ENCODE assay signal across 8 cellular contexts in the genomic region with DNA sequence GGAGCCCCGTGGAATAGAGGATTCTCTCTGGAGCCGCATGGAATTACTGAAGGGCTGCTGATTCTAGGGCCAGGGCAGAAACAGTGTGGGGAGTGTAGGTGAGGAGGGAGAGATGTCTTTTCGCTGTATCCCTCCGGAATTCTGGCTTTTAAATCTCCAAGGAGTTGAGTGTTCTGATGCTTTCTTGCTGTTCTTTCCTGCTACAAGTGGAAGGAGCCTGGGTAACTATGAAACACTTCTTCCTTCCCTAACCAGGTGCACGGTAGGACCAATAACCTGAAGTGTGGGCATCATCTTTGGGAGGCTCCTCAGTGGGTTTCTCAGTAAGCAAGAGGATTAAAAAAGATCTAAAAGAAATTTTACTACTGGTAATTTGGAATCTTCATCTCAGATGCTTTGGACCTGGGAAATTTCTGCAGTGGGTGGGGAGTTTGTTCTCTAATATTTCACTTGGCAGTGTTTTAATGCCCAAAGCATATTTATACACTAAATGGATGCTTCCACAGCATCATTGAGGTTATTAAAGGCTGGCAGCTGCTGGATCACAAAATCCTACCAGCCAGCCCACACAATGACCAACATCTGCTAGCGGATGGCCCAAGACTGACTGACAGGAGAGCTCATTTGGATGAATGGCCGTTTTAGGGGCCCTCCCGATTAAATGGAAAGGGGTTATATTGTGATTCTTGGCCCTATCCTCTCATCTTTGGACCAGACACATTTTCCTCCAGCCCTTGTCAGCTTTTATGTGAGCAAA. TPM values are rescaled to one million over a fixed set of nuclear protein-coding genes. Genes with fewer than 3 reads are reported as not detected.
DNase-seq lines count a peak whose midpoint lies in the region; ATAC-seq and TF ChIP-seq lines count a peak whose summit lies in the region.

No MANE protein-coding gene starts in this region.

- no peak for DNase-seq in A673 (ENCODE audit: low spot score)
- peak; percentile 64 for DNase-seq in G401 (ENCODE audit: low spot score)
- DNase-seq in activated naive CD8-positive, alpha-beta T cell treated with anti-CD3 and anti-CD28 coated beads, Interleukin-2, amount 50 U/mL, for 24 hours = no peak
- DNase-seq in KG1 (lab: John Stamatoyannopoulos, UW) = no peak

- H3K4me3 Mint-ChIP-seq in activated naive CD8-positive, alpha-beta T cell treated with anti-CD3 and anti-CD28 coated beads, Interleukin-2, amount 50 U/mL, for 24 hours = peak overlapping the region; percentile 68

- intact Hi-C loops in A673 (cut with micrococcal nuclease; ENCODE audit: unreplicated experiment) = loop anchor here (10.0 kb wide), 1 partner anchor 289 kb away; no protein-coding TSS in a partner anchor

- H3K36me3 ChIP-seq in A673 (ENCODE audit: insufficient read depth, low read length, poor library complexity, severe bottlenecking) (no peaks in the 10 kb centered on the region), muscle layer of colon (ENCODE audit: insufficient read depth, low read length) (no peaks in the 10 kb centered on the region)

- no peak for TF ChIP-seq CTCF in A673 (conservative IDR thresholded peaks at IDR 0.05; ENCODE audit: low read depth, low read length)

- H3K4me3 ChIP-seq in A673 (ENCODE audit: low read depth, low read length, poor library complexity, severe bottlenecking) (peak overlapping the region; percentile 65), muscle layer of colon (ENCODE audit: low read depth in 1 of 2, low read length in 2 of 2) (peak overlapping the region; percentile 29 to 34)

- ATAC-seq in activated naive CD8-positive, alpha-beta T cell treated with anti-CD3 and anti-CD28 coated beads, Interleukin-2, amount 50 U/mL, for 24 hours = no peak
- ATAC-seq in GM21723 (IDR thresholded peaks at IDR 0.05; ENCODE audit: unreplicated experiment) (no peak), HG03045 (IDR thresholded peaks at IDR 0.05; ENCODE audit: unreplicated experiment) (no peak), GM21717 (IDR thresholded peaks at IDR 0.05; ENCODE audit: unreplicated experiment) (no peak)

- H3K9me3 ChIP-seq in A673 (ENCODE audit: low read depth, low read length, poor library complexity, severe bottlenecking) (no peaks in the 10 kb centered on the region), muscle layer of colon (ENCODE audit: low read length) (no peaks in the 10 kb centered on the region)

- POLR2A ChIA-PET in A673 (lab: Charles Lee; ENCODE audit: low non-redundant PET) = no interaction called here

- BruUV-seq in A673 (replicated peaks; lab: Mats Ljungman, UMichigan) = no TSS peak

- H3K9ac ChIP-seq in muscle layer of colon (ENCODE audit: low read length) = no peak overlapping the region

- CTCF ChIA-PET in A673 (lab: Charles Lee) = interaction anchor here (0.6 kb wide), 1 partner anchor 20 kb away, joined by 3 read pairs; no protein-coding TSS in a partner anchor

- peaks cover 43% of the 10 kb centered on the region for H3K27me3 Mint-ChIP-seq in activated naive CD8-positive, alpha-beta T cell treated with anti-CD3 and anti-CD28 coated beads, Interleukin-2, amount 50 U/mL, for 24 hours

- peaks cover 6% of the 10 kb centered on the region for H3K4me1 ChIP-seq in A673 (ENCODE audit: insufficient read depth, low read length, poor library complexity, severe bottlenecking)
- H3K4me1 ChIP-seq in muscle layer of colon (ENCODE audit: insufficient read depth, low read length) = peaks cover 12% of the 10 kb centered on the region

- H3K27ac Mint-ChIP-seq in activated naive CD8-positive, alpha-beta T cell treated with anti-CD3 and anti-CD28 coated beads, Interleukin-2, amount 50 U/mL, for 24 hours = no peak overlapping the region

- H3K27ac ChIP-seq in A673 (ENCODE audit: low read depth, low read length, poor library complexity, severe bottlenecking) = no peak overlapping the region
- no peak overlapping the region for H3K27ac ChIP-seq in muscle layer of colon (ENCODE audit: low read depth, low read length)

- H3K27me3 ChIP-seq in A673 (replicated peaks; ENCODE audit: insufficient read depth, low read depth, low read length, poor library complexity) (peaks cover 24% of the 10 kb centered on the region), muscle layer of colon (ENCODE audit: control insufficient read depth in 1 of 2, insufficient read depth in 2 of 2, low read length in 2 of 2) (peaks cover 0 to 10% of the 10 kb centered on the region in 2 donors)

- no peaks in the 10 kb centered on the region for H3K36me3 Mint-ChIP-seq in activated naive CD8-positive, alpha-beta T cell treated with anti-CD3 and anti-CD28 coated beads, Interleukin-2, amount 50 U/mL, for 24 hours (ENCODE audit: low read depth)

- H3K9me3 Mint-ChIP-seq in activated naive CD8-positive, alpha-beta T cell treated with anti-CD3 and anti-CD28 coated beads, Interleukin-2, amount 50 U/mL, for 24 hours = no peaks in the 10 kb centered on the region

- H3K4me1 Mint-ChIP-seq in activated naive CD8-positive, alpha-beta T cell treated with anti-CD3 and anti-CD28 coated beads, Interleukin-2, amount 50 U/mL, for 24 hours = peaks cover 11% of the 10 kb centered on the region

- in situ Hi-C loops in G401 (cut with HindIII; ENCODE audit: low sequenced_read_pairs) = no loop called here

RNA-seq across cellular contexts. Expression of a gene that starts 2.1 kb away (rescaled TPM):
- total RNA-seq in A673 (2021) = 1.7 and 1.9 TPM in 2 replicates
- total RNA-seq in G401 (2014; rRNA removed; shearing (Covaris generic)) = 0.20 and 4.2 TPM in 2 replicates
